Comparison of ENCODE assay signal across 24 cellular contexts in genomic region chr9:132504452-132504851, GRCh38.
DNase-seq lines count a peak whose midpoint lies in the region; ATAC-seq, FAIRE-seq and TF ChIP-seq lines count a peak whose summit lies in the region.
"Had no signal": no experiment of that assay in that cellular context is flagged by ENCODE, and none has a peak within 500 bp of the region (broad histone marks: within the 10 kb centered on the region; RNA-seq: fewer than 3 reads in every experiment).

No MANE protein-coding gene starts in this region.

- peak; percentile 62 for DNase-seq in SK-N-SH
- no peak for DNase-seq in K562 (ENCODE audit: extremely low read depth in 1 of 4, low spot score in 3 of 4)
- DNase-seq in endodermal cell: no peak
- DNase-seq in neural progenitor cell (ENCODE audit: low spot score): no peak
- no peak for DNase-seq in Kasumi-1 (lab: John Stamatoyannopoulos, UW)
- no peak for DNase-seq in activated CD4-positive, alpha-beta memory T cell treated with anti-CD3 and anti-CD28 coated beads, Interleukin-2, amount 10 ng/mL, durations not matched to agents 7 days and 5 days
- no peak for DNase-seq in activated CD4-positive, alpha-beta memory T cell treated with anti-CD3 and anti-CD28 coated beads for 36 hours
- DNase-seq: AML-193; Caco-2; Calu3; CD4-positive, alpha-beta T cell; CD8-positive, alpha-beta T cell; DMS79 treated with DMSO at 0.1 percent for 48 hours; GF-D8 had no signal

- peak in 1 of 2 experiments; percentile 88; a peak in 2 of 4 replicates for TF ChIP-seq EP300 in SK-N-SH (IDR thresholded peaks at IDR 0.05; ENCODE audit: borderline replicate concordance in 1 of 2, low read depth in 1 of 2, low read length in 1 of 2)
- no peak for TF ChIP-seq EP300 in K562 (IDR thresholded peaks at IDR 0.05; ENCODE audit: low read length)

- intact Hi-C loops in K562 (cut with micrococcal nuclease): loop anchor here (10.0 kb wide), 1 partner anchor 470 kb away; the partner anchor contains the start of gene GFI1B
- intact Hi-C loops in activated CD4-positive, alpha-beta memory T cell treated with anti-CD3 and anti-CD28 coated beads for 36 hours (cut with micrococcal nuclease): no loop called here

- no peaks in the 10 kb centered on the region for H3K27me3 ChIP-seq in SK-N-SH (ENCODE audit: insufficient read depth)
- H3K27me3 ChIP-seq in K562 (ENCODE audit: control insufficient read depth in 2 of 2, insufficient read depth in 2 of 2, low read length in 2 of 2): peaks cover 48 to 94% of the 10 kb centered on the region in 2 experiments
- H3K27me3 ChIP-seq in endodermal cell (ENCODE audit: control insufficient read depth, insufficient read depth, low read length, poor library complexity, severe bottlenecking): no peaks in the 10 kb centered on the region
- H3K27me3 ChIP-seq in neural progenitor cell: peaks cover 5% of the 10 kb centered on the region
- H3K27me3 ChIP-seq: BLaER1 treated with 17β-estradiol and CSF1 and Interleukin-3, amounts not matched to agents 10 nM and 100 nM had no signal

- CTCF ChIA-PET in SK-N-SH (lab: Yijun Ruan, JAX) (interaction anchor here (0.6 to 9.2 kb wide), 10 partner anchors 8 to 295 kb away, joined by 3 to 60 read pairs (median 4); no protein-coding TSS in a partner anchor), K562 (lab: Yijun Ruan, JAX; ENCODE audit: low intra/inter-chr PET ratio) (no interaction called here)
- CTCF ChIA-PET in activated CD4-positive, alpha-beta memory T cell treated with anti-CD3 and anti-CD28 coated beads, Interleukin-2, amount 10 ng/mL, durations not matched to agents 7 days and 5 days (lab: Charles Lee): no interaction called here
- CTCF ChIA-PET in activated CD4-positive, alpha-beta memory T cell treated with anti-CD3 and anti-CD28 coated beads for 36 hours (lab: Charles Lee): no interaction called here

- TF ChIP-seq POLR2A in K562 (conservative IDR thresholded peaks at IDR 0.05): no peak

- H3F3A ChIP-seq in SK-N-SH (replicated peaks; ENCODE audit: insufficient read depth) (no peaks in the 10 kb centered on the region), neural progenitor cell (ENCODE audit: low read depth) (peaks cover 20% of the 10 kb centered on the region)

- in situ Hi-C loops in K562 (cut with MboI): loop anchor here (10.0 kb wide), 1 partner anchor 460 kb away; no protein-coding TSS in a partner anchor

- ATAC-seq in SK-N-SH treated with all-trans-retinoic acid at 6 μM for 48 hours (no peak), K562 (no peak)
- ATAC-seq: A549; CD8-positive, alpha-beta T cell had no signal

- H3K27me3 Mint-ChIP-seq in endodermal cell (ENCODE audit: insufficient read depth) (peaks cover 1% of the 10 kb centered on the region), neural progenitor cell (ENCODE audit: insufficient read depth, low read depth) (peaks cover 22% of the 10 kb centered on the region)
- peaks cover 15% of the 10 kb centered on the region for H3K27me3 Mint-ChIP-seq in activated CD4-positive, alpha-beta memory T cell treated with anti-CD3 and anti-CD28 coated beads, Interleukin-2, amount 10 ng/mL, durations not matched to agents 7 days and 5 days
- peaks cover 6% of the 10 kb centered on the region for H3K27me3 Mint-ChIP-seq in activated CD4-positive, alpha-beta memory T cell treated with anti-CD3 and anti-CD28 coated beads for 36 hours

- BruUV-seq in K562 (replicated peaks; lab: Mats Ljungman, UMichigan): no TSS peak

- H3K9me1 ChIP-seq in K562 (ENCODE audit: control insufficient read depth, insufficient read depth, low read length): no peaks in the 10 kb centered on the region

- no peaks in the 10 kb centered on the region for H3K9me2 ChIP-seq in SK-N-SH

- H3K79me2 ChIP-seq in SK-N-SH (ENCODE audit: insufficient read depth): no peaks in the 10 kb centered on the region
- H3K79me2 ChIP-seq in K562 (ENCODE audit: control insufficient read depth, insufficient read depth, low read length): no peaks in the 10 kb centered on the region
- H3K79me2 ChIP-seq in neural progenitor cell (ENCODE audit: low read depth): no peaks in the 10 kb centered on the region

- H3K4me1 ChIP-seq in SK-N-SH (ENCODE audit: control insufficient read depth in 1 of 2, insufficient read depth in 2 of 2, low read depth in 1 of 2, low read length in 1 of 2) (peaks cover 0 to 58% of the 10 kb centered on the region in 2 experiments; a peak in 2 of 4 replicates), K562 (replicated peaks in 1 of 2; ENCODE audit: control insufficient read depth in 2 of 2, insufficient read depth in 2 of 2, low read length in 2 of 2) (no peaks in the 10 kb centered on the region), endodermal cell (ENCODE audit: control insufficient read depth, insufficient read depth, low read length) (peaks cover 11% of the 10 kb centered on the region), neural progenitor cell (peaks cover 20% of the 10 kb centered on the region)
- H3K4me1 ChIP-seq: A549, Caco-2 had no signal

- peak; percentile 57 for FAIRE-seq in K562 (lab: Jason Lieb, UNC)
- FAIRE-seq: A549, D721Med, G401.6, GM12891, GM19239 had no signal

- H3K4me3 Mint-ChIP-seq in endodermal cell (no peak overlapping the region), neural progenitor cell (no peak overlapping the region)
- H3K4me3 Mint-ChIP-seq in activated CD4-positive, alpha-beta memory T cell treated with anti-CD3 and anti-CD28 coated beads, Interleukin-2, amount 10 ng/mL, durations not matched to agents 7 days and 5 days: no peak overlapping the region
- no peak overlapping the region for H3K4me3 Mint-ChIP-seq in activated CD4-positive, alpha-beta memory T cell treated with anti-CD3 and anti-CD28 coated beads for 36 hours
- H3K4me3 Mint-ChIP-seq: B cell; CD4-positive, alpha-beta T cell; CD8-positive, alpha-beta T cell had no signal

- H3K9ac ChIP-seq in SK-N-SH (no peak overlapping the region), K562 (ENCODE audit: insufficient read depth in 1 of 2, low read depth in 2 of 2, low read length in 2 of 2) (no peak overlapping the region), endodermal cell (ENCODE audit: extremely low read depth, low read length, poor library complexity, severe bottlenecking) (peak overlapping the region; percentile 17), neural progenitor cell (peak overlapping the region; percentile 45)
- H3K9ac ChIP-seq: BLaER1 treated with 17β-estradiol and CSF1 and Interleukin-3, amounts not matched to agents 10 nM and 100 nM had no signal

- H3K4me3 ChIP-seq in SK-N-SH (ENCODE audit: low read depth in 2 of 2, low read length in 1 of 2) (no peak overlapping the region; a peak in 1 of 4 replicates), K562 (no peak overlapping the region), endodermal cell (ENCODE audit: low read length) (no peak overlapping the region), neural progenitor cell (no peak overlapping the region)
- H3K4me3 ChIP-seq: A549; BLaER1 treated with 17β-estradiol and CSF1 and Interleukin-3, amounts not matched to agents 10 nM and 100 nM had no signal

- H3K36me3 Mint-ChIP-seq in endodermal cell (ENCODE audit: low read depth): peaks cover 10% of the 10 kb centered on the region
- H3K36me3 Mint-ChIP-seq in neural progenitor cell: peaks cover 5% of the 10 kb centered on the region
- no peaks in the 10 kb centered on the region for H3K36me3 Mint-ChIP-seq in activated CD4-positive, alpha-beta memory T cell treated with anti-CD3 and anti-CD28 coated beads, Interleukin-2, amount 10 ng/mL, durations not matched to agents 7 days and 5 days (ENCODE audit: low read depth)
- no peaks in the 10 kb centered on the region for H3K36me3 Mint-ChIP-seq in activated CD4-positive, alpha-beta memory T cell treated with anti-CD3 and anti-CD28 coated beads for 36 hours
- H3K36me3 Mint-ChIP-seq: CD8-positive, alpha-beta T cell had no signal

- POLR2A ChIA-PET in SK-N-SH (lab: Yijun Ruan, JAX) (interaction anchor here (0.6 to 1.3 kb wide), 3 partner anchors 27 to 83 kb away, joined by 3 read pairs; no protein-coding TSS in a partner anchor), K562 (lab: Yijun Ruan, JAX) (no interaction called here)
- POLR2A ChIA-PET in activated CD4-positive, alpha-beta memory T cell treated with anti-CD3 and anti-CD28 coated beads, Interleukin-2, amount 10 ng/mL, durations not matched to agents 7 days and 5 days (lab: Charles Lee): no interaction called here
- POLR2A ChIA-PET in activated CD4-positive, alpha-beta memory T cell treated with anti-CD3 and anti-CD28 coated beads for 36 hours (lab: Charles Lee): no interaction called here

- H3K27ac Mint-ChIP-seq in endodermal cell (peak overlapping the region; percentile 76), neural progenitor cell (no peak overlapping the region)
- H3K27ac Mint-ChIP-seq in activated CD4-positive, alpha-beta memory T cell treated with anti-CD3 and anti-CD28 coated beads, Interleukin-2, amount 10 ng/mL, durations not matched to agents 7 days and 5 days: no peak overlapping the region
- H3K27ac Mint-ChIP-seq in activated CD4-positive, alpha-beta memory T cell treated with anti-CD3 and anti-CD28 coated beads for 36 hours: no peak overlapping the region
- H3K27ac Mint-ChIP-seq: B cell; CD4-positive, alpha-beta T cell; CD8-positive, alpha-beta T cell had no signal

- H3K9me3 ChIP-seq in SK-N-SH (no peaks in the 10 kb centered on the region), K562 (replicated peaks; ENCODE audit: control insufficient read depth, insufficient read depth, low read depth, low read length) (no peaks in the 10 kb centered on the region), endodermal cell (ENCODE audit: control insufficient read depth, low read length) (no peaks in the 10 kb centered on the region), neural progenitor cell (ENCODE audit: low read depth) (no peaks in the 10 kb centered on the region)
- H3K9me3 ChIP-seq: A549; BLaER1 treated with 17β-estradiol and CSF1 and Interleukin-3, amounts not matched to agents 10 nM and 100 nM; Caco-2 had no signal

- H3K4me1 Mint-ChIP-seq in endodermal cell: peaks cover 27% of the 10 kb centered on the region
- H3K4me1 Mint-ChIP-seq in neural progenitor cell: peaks cover 43% of the 10 kb centered on the region
- H3K4me1 Mint-ChIP-seq in activated CD4-positive, alpha-beta memory T cell treated with anti-CD3 and anti-CD28 coated beads, Interleukin-2, amount 10 ng/mL, durations not matched to agents 7 days and 5 days: peaks cover 15% of the 10 kb centered on the region
- peaks cover 14% of the 10 kb centered on the region for H3K4me1 Mint-ChIP-seq in activated CD4-positive, alpha-beta memory T cell treated with anti-CD3 and anti-CD28 coated beads for 36 hours (ENCODE audit: low read depth)

- H3K27ac ChIP-seq in SK-N-SH (ENCODE audit: low read depth in 2 of 2, low read length in 1 of 2): peak overlapping the region in 1 of 2 experiments; percentile 97; a peak in 2 of 4 replicates
- H3K27ac ChIP-seq in K562 (ENCODE audit: extremely low read depth, low read depth, low read length): no peak overlapping the region
- no peak overlapping the region for H3K27ac ChIP-seq in endodermal cell (ENCODE audit: low read depth, low read length)
- no peak overlapping the region for H3K27ac ChIP-seq in neural progenitor cell
- H3K27ac ChIP-seq: 22Rv1; A549; BLaER1 treated with 17β-estradiol and CSF1 and Interleukin-3, amounts not matched to agents 10 nM and 100 nM; C4-2B had no signal

- H2AFZ ChIP-seq in SK-N-SH (ENCODE audit: low read depth) (no peak overlapping the region), K562 (ENCODE audit: low read depth, low read length) (no peak overlapping the region), neural progenitor cell (replicated peaks) (no peak overlapping the region)

- TF ChIP-seq RAD21 in SK-N-SH (IDR thresholded peaks at IDR 0.05; ENCODE audit: low read length): peak; percentile 3; the same call in 1 of the 2 replicates
- no peak for TF ChIP-seq RAD21 in K562 (CRISPR knock-in tag; conservative IDR thresholded peaks at IDR 0.05 in 1 of 2, IDR thresholded peaks at IDR 0.05 in 1 of 2)

- H3K36me3 ChIP-seq in SK-N-SH (replicated peaks in 1 of 2; ENCODE audit: control insufficient read depth in 1 of 2, insufficient read depth in 2 of 2, low read length in 1 of 2) (no peaks in the 10 kb centered on the region), K562 (ENCODE audit: control insufficient read depth, insufficient read depth, low read length) (no peaks in the 10 kb centered on the region), endodermal cell (ENCODE audit: control insufficient read depth, insufficient read depth, low read length) (no peaks in the 10 kb centered on the region), neural progenitor cell (no peaks in the 10 kb centered on the region)
- H3K36me3 ChIP-seq: BLaER1 treated with 17β-estradiol and CSF1 and Interleukin-3, amounts not matched to agents 10 nM and 100 nM had no signal

- no peak overlapping the region for H3K4me2 ChIP-seq in SK-N-SH
- no peak overlapping the region for H3K4me2 ChIP-seq in K562 (ENCODE audit: insufficient read depth, low read length)
- H3K4me2 ChIP-seq in neural progenitor cell: peak overlapping the region; percentile 40
- H3K4me2 ChIP-seq: A549; BLaER1 treated with 17β-estradiol and CSF1 and Interleukin-3, amounts not matched to agents 10 nM and 100 nM had no signal

- H4K20me1 ChIP-seq in SK-N-SH (ENCODE audit: insufficient read depth) (no peaks in the 10 kb centered on the region), K562 (replicated peaks; ENCODE audit: control insufficient read depth, insufficient read depth, low read length) (0 out of 2 replicates have a peak, but pooled peaks cover 13% of the 10 kb centered on the region), neural progenitor cell (ENCODE audit: low read depth) (no peaks in the 10 kb centered on the region)
- H4K20me1 ChIP-seq: BLaER1 treated with 17β-estradiol and CSF1 and Interleukin-3, amounts not matched to agents 10 nM and 100 nM had no signal

- H3K9me3 Mint-ChIP-seq in endodermal cell: peaks cover 9% of the 10 kb centered on the region
- H3K9me3 Mint-ChIP-seq in neural progenitor cell: no peaks in the 10 kb centered on the region
- no peaks in the 10 kb centered on the region for H3K9me3 Mint-ChIP-seq in activated CD4-positive, alpha-beta memory T cell treated with anti-CD3 and anti-CD28 coated beads, Interleukin-2, amount 10 ng/mL, durations not matched to agents 7 days and 5 days
- H3K9me3 Mint-ChIP-seq in activated CD4-positive, alpha-beta memory T cell treated with anti-CD3 and anti-CD28 coated beads for 36 hours: no peaks in the 10 kb centered on the region
- H3K9me3 Mint-ChIP-seq: CD4-positive, alpha-beta T cell; CD8-positive, alpha-beta T cell had no signal

- TF ChIP-seq CTCF in SK-N-SH (IDR thresholded peaks at IDR 0.05) (no peak), K562 (IDR thresholded peaks at IDR 0.05 in 2 of 3, conservative IDR thresholded peaks at IDR 0.05 in 1 of 3; ENCODE audit: insufficient read depth in 2 of 3, low read depth in 1 of 3, low read length in 3 of 3) (no peak), endodermal cell (conservative IDR thresholded peaks at IDR 0.05) (no peak), neural progenitor cell (IDR thresholded peaks at IDR 0.05) (no peak)

- 63% methylated on average over 9 of the region's 9 CpGs for WGBS in SK-N-SH (ENCODE audit: low lambda C conversion rate)
- 2% methylated on average over 9 of the region's 9 CpGs for WGBS in K562 (ENCODE audit: insufficient coverage, low coverage, missing lambda C conversion rate)
- 76 to 87% methylated on average over 9 of the region's 9 CpGs for WGBS in endodermal cell (ENCODE audit: insufficient coverage in 1 of 2, insufficient read length in 1 of 2), 2 experiments

Comparison
In these comparisons a context has a peak if more than half of its experiments do, and no peak if none do; other contexts are left out.
1. H3K9ac ChIP-seq: peak in endodermal cell (single experiment) and neural progenitor cell (single experiment); none in SK-N-SH (single experiment) and K562 (0 of 2).
2. Of the 27 proteins assayed by ChIP-seq in both K562 and SK-N-SH: peak only in K562: none; only in SK-N-SH: CHD2, FOXJ3, GATA2, MXI1, RAD21 and RCOR1; in both: none; in neither: 20; mixed calls (peak in some experiments, not most) for 1.